In genomic region chr19:35212241-35212640, GRCh38 we compare ENCODE assay signal across 1 cellular context.
TF ChIP-seq lines count a peak whose summit lies in the region.

No MANE protein-coding gene starts in this region.

TF ChIP-seq in H1, 55 proteins besides CTCF, POLR2A, EP300 and RAD21:
- no peak for TF ChIP-seq SP4 (IDR thresholded peaks at IDR 0.05; ENCODE audit: low read length)
- TF ChIP-seq SIRT6 (IDR thresholded peaks at IDR 0.05; ENCODE audit: low read length), result no peak
- no peak for TF ChIP-seq BCL11A (IDR thresholded peaks at IDR 0.05; ENCODE audit: low read depth in 2 of 2, low read length in 2 of 2)
- TF ChIP-seq RFX5 (IDR thresholded peaks at IDR 0.05; ENCODE audit: borderline replicate concordance, low read depth, low read length), result no peak
- TF ChIP-seq CHD1 (IDR thresholded peaks at IDR 0.05; ENCODE audit: low read depth, low read length), result no peak
- no peak for TF ChIP-seq ATF2 (IDR thresholded peaks at IDR 0.05; ENCODE audit: low read length)
- no peak for TF ChIP-seq SUZ12 (IDR thresholded peaks at IDR 0.05; ENCODE audit: low read length)
- TF ChIP-seq TAF7 (optimal IDR thresholded peaks at IDR 0.05; ENCODE audit: borderline replicate concordance, low read depth, low read length), result no peak
- no peak for TF ChIP-seq CHD7 (IDR thresholded peaks at IDR 0.05; ENCODE audit: insufficient replicate concordance, low read length)
- no peak for TF ChIP-seq USF2 (IDR thresholded peaks at IDR 0.05; ENCODE audit: low read length)
- no peak for TF ChIP-seq ZNF274 (IDR thresholded peaks at IDR 0.05; ENCODE audit: borderline replicate concordance, extremely low read depth, low read length)
- no peak for TF ChIP-seq CTBP2 (IDR thresholded peaks at IDR 0.05; ENCODE audit: borderline replicate concordance, insufficient read depth, insufficient read length, low read length)
- TF ChIP-seq CHD2 (IDR thresholded peaks at IDR 0.05; ENCODE audit: low read length), result no peak
- no peak for TF ChIP-seq NRF1 (IDR thresholded peaks at IDR 0.05; ENCODE audit: low read depth, low read length)
- no peak for TF ChIP-seq MAX (IDR thresholded peaks at IDR 0.05)
- TF ChIP-seq JUND (IDR thresholded peaks at IDR 0.05; ENCODE audit: low read length), result no peak
- no peak for TF ChIP-seq HDAC2 (IDR thresholded peaks at IDR 0.05; ENCODE audit: borderline replicate concordance in 1 of 2, low read depth in 2 of 2, low read length in 2 of 2)
